33 cellular contexts compared by ENCODE assay signal in genomic region chr7:96637531-96637930, GRCh38.
"Had no signal": no experiment of that assay in that cellular context is flagged by ENCODE, and none has a peak within 500 bp of the region (broad histone marks: within the 10 kb centered on the region; RNA-seq: fewer than 3 reads in every experiment).

No MANE protein-coding gene starts in this region.

- H3K4me1 Mint-ChIP-seq: activated B cell treated with CpG ODN at 0.5 μM for 24 hours; activated CD4-positive, alpha-beta T cell treated with anti-CD3 and anti-CD28 coated beads, Interleukin-2, amount 10 ng/mL, durations not matched to agents 24 days and 14 days; activated CD8-positive, alpha-beta memory T cell treated with anti-CD3 and anti-CD28 coated beads, Interleukin-2, amount 10 ng/mL, durations not matched to agents 7 days and 5 days; activated naive CD4-positive, alpha-beta T cell treated with anti-CD3 and anti-CD28 coated beads, Interleukin-2, amount 50 U/mL, for 24 hours; activated naive CD8-positive, alpha-beta T cell treated with anti-CD3 and anti-CD28 coated beads for 36 hours; activated naive CD8-positive, alpha-beta T cell treated with anti-CD3 and anti-CD28 coated beads, Interleukin-2, amount 50 U/mL, for 24 hours; T-helper 17 cell had no signal

- H3K9me3 ChIP-seq: adrenal gland, body of pancreas, esophagus muscularis mucosa, gastroesophageal sphincter had no signal

- H3K27me3 Mint-ChIP-seq: activated B cell treated with CpG ODN at 0.5 μM for 24 hours; activated CD4-positive, alpha-beta memory T cell treated with anti-CD3 and anti-CD28 coated beads for 36 hours; activated CD8-positive, alpha-beta memory T cell treated with anti-CD3 and anti-CD28 coated beads, Interleukin-2, amount 10 ng/mL, durations not matched to agents 7 days and 5 days; activated naive CD4-positive, alpha-beta T cell treated with anti-CD3 and anti-CD28 coated beads, Interleukin-2, amount 50 U/mL, for 24 hours; activated naive CD8-positive, alpha-beta T cell treated with anti-CD3 and anti-CD28 coated beads for 36 hours; activated naive CD8-positive, alpha-beta T cell treated with anti-CD3 and anti-CD28 coated beads, Interleukin-2, amount 50 U/mL, for 24 hours; T-helper 17 cell had no signal

- H3K9me3 Mint-ChIP-seq: activated B cell treated with CpG ODN at 0.5 μM for 24 hours; activated CD4-positive, alpha-beta memory T cell treated with anti-CD3 and anti-CD28 coated beads for 36 hours; activated CD4-positive, alpha-beta T cell treated with anti-CD3 and anti-CD28 coated beads, Interleukin-2, amount 10 ng/mL, durations not matched to agents 24 days and 14 days; activated naive CD4-positive, alpha-beta T cell treated with anti-CD3 and anti-CD28 coated beads for 36 hours; activated naive CD4-positive, alpha-beta T cell treated with anti-CD3 and anti-CD28 coated beads, Interleukin-2, amount 50 U/mL, for 24 hours; activated naive CD8-positive, alpha-beta T cell treated with anti-CD3 and anti-CD28 coated beads for 36 hours; activated naive CD8-positive, alpha-beta T cell treated with anti-CD3 and anti-CD28 coated beads, Interleukin-2, amount 50 U/mL, for 24 hours; activated T-helper 1 cell treated with anti-CD3 and anti-CD28 coated beads, Interleukin-12 subunit alpha, Interleukin-12 subunit beta, Interleukin-2, Interleukin-4 antibody, amounts not matched to agents 30 ng/mL and 10 ng/mL and 1 ng/mL, durations not matched to agents 14 hours and 24 hours and 36 hours; activated T-helper 2 cell treated with anti-CD3 and anti-CD28 coated beads, Interferon-gamma antibody, Interleukin-2, Interleukin-4, amounts not matched to agents 10 μg/mL and 5 μg/mL and 100 μg/mL, durations not matched to agents 14 hours and 24 hours and 36 hours; effector memory CD8-positive, alpha-beta T cell; T-helper 2 cell treated with Interferon-gamma antibody and Interleukin-4, amounts not matched to agents 5 μg/mL and 100 μg/mL, for 36 hours had no signal

- ATAC-seq: activated CD4-positive, CD25-positive, alpha-beta regulatory T cell treated with anti-CD3 and anti-CD28 coated beads, Interleukin-2, amount 50 U/mL, for 24 hours; activated CD8-positive, alpha-beta memory T cell treated with anti-CD3 and anti-CD28 coated beads, Interleukin-2, amount 10 ng/mL, durations not matched to agents 7 days and 5 days; activated CD8-positive, alpha-beta T cell treated with anti-CD3 and anti-CD28 coated beads, Interleukin-2, amount 10 ng/mL, durations not matched to agents 7 days and 5 days; activated naive CD8-positive, alpha-beta T cell treated with anti-CD3 and anti-CD28 coated beads, Interleukin-2, amount 50 U/mL, for 24 hours; body of pancreas; effector memory CD8-positive, alpha-beta T cell; gastroesophageal sphincter; T-helper 17 cell had no signal

- H3K36me3 Mint-ChIP-seq: activated CD8-positive, alpha-beta memory T cell treated with anti-CD3 and anti-CD28 coated beads, Interleukin-2, amount 10 ng/mL, durations not matched to agents 7 days and 5 days had no signal

- H3K4me3 ChIP-seq: adrenal gland, body of pancreas, esophagus muscularis mucosa, gastroesophageal sphincter had no signal

- H3K27ac Mint-ChIP-seq: activated B cell treated with CpG ODN at 0.5 μM for 24 hours; activated CD4-positive, alpha-beta memory T cell treated with anti-CD3 and anti-CD28 coated beads for 36 hours; activated CD4-positive, alpha-beta T cell treated with anti-CD3 and anti-CD28 coated beads, Interleukin-2, amount 10 ng/mL, durations not matched to agents 24 days and 14 days; activated CD8-positive, alpha-beta memory T cell treated with anti-CD3 and anti-CD28 coated beads, Interleukin-2, amount 10 ng/mL, durations not matched to agents 7 days and 5 days; activated CD8-positive, alpha-beta T cell treated with anti-CD3 and anti-CD28 coated beads, Interleukin-2, amount 10 ng/mL, durations not matched to agents 7 days and 5 days; activated naive CD4-positive, alpha-beta T cell treated with anti-CD3 and anti-CD28 coated beads for 36 hours; activated naive CD4-positive, alpha-beta T cell treated with anti-CD3 and anti-CD28 coated beads, Interleukin-2, amount 50 U/mL, for 24 hours; activated naive CD8-positive, alpha-beta T cell treated with anti-CD3 and anti-CD28 coated beads for 36 hours; activated naive CD8-positive, alpha-beta T cell treated with anti-CD3 and anti-CD28 coated beads, Interleukin-2, amount 50 U/mL, for 24 hours; activated T-helper 1 cell treated with anti-CD3 and anti-CD28 coated beads, Interleukin-12 subunit alpha, Interleukin-12 subunit beta, Interleukin-2, Interleukin-4 antibody, amounts not matched to agents 30 ng/mL and 10 ng/mL and 1 ng/mL, durations not matched to agents 14 hours and 24 hours and 36 hours; activated T-helper 2 cell treated with anti-CD3 and anti-CD28 coated beads, Interferon-gamma antibody, Interleukin-2, Interleukin-4, amounts not matched to agents 10 μg/mL and 5 μg/mL and 100 μg/mL, durations not matched to agents 14 hours and 24 hours and 36 hours; effector memory CD8-positive, alpha-beta T cell; T-helper 17 cell; T-helper 2 cell treated with Interferon-gamma antibody and Interleukin-4, amounts not matched to agents 5 μg/mL and 100 μg/mL, for 36 hours had no signal

- H3K4me1 ChIP-seq: adrenal gland, body of pancreas, esophagus muscularis mucosa, gastroesophageal sphincter had no signal

- H3K27ac ChIP-seq: adrenal gland, body of pancreas, esophagus muscularis mucosa, gastroesophageal sphincter, WERI-Rb-1 had no signal

- H3K4me3 Mint-ChIP-seq: activated B cell treated with CpG ODN at 0.5 μM for 24 hours; activated CD4-positive, alpha-beta memory T cell treated with anti-CD3 and anti-CD28 coated beads for 36 hours; activated CD4-positive, alpha-beta T cell treated with anti-CD3 and anti-CD28 coated beads, Interleukin-2, amount 10 ng/mL, durations not matched to agents 24 days and 14 days; activated CD8-positive, alpha-beta memory T cell treated with anti-CD3 and anti-CD28 coated beads, Interleukin-2, amount 10 ng/mL, durations not matched to agents 7 days and 5 days; activated CD8-positive, alpha-beta T cell treated with anti-CD3 and anti-CD28 coated beads, Interleukin-2, amount 10 ng/mL, durations not matched to agents 7 days and 5 days; activated naive CD4-positive, alpha-beta T cell treated with anti-CD3 and anti-CD28 coated beads for 36 hours; activated naive CD4-positive, alpha-beta T cell treated with anti-CD3 and anti-CD28 coated beads, Interleukin-2, amount 50 U/mL, for 24 hours; activated naive CD8-positive, alpha-beta T cell treated with anti-CD3 and anti-CD28 coated beads for 36 hours; activated naive CD8-positive, alpha-beta T cell treated with anti-CD3 and anti-CD28 coated beads, Interleukin-2, amount 50 U/mL, for 24 hours; activated T-helper 1 cell treated with anti-CD3 and anti-CD28 coated beads, Interleukin-12 subunit alpha, Interleukin-12 subunit beta, Interleukin-2, Interleukin-4 antibody, amounts not matched to agents 30 ng/mL and 10 ng/mL and 1 ng/mL, durations not matched to agents 14 hours and 24 hours and 36 hours; effector memory CD8-positive, alpha-beta T cell; T-helper 17 cell; T-helper 2 cell treated with Interferon-gamma antibody and Interleukin-4, amounts not matched to agents 5 μg/mL and 100 μg/mL, for 36 hours had no signal

- H3K27me3 ChIP-seq: adrenal gland, body of pancreas, esophagus muscularis mucosa, gastroesophageal sphincter had no signal

- DNase-seq: activated B cell treated with CpG ODN at 0.5 μM for 24 hours; activated CD4-positive, alpha-beta memory T cell treated with anti-CD3 and anti-CD28 coated beads for 36 hours; activated CD4-positive, alpha-beta T cell treated with anti-CD3 and anti-CD28 coated beads, Interleukin-2, amount 10 ng/mL, durations not matched to agents 24 days and 14 days; activated CD8-positive, alpha-beta memory T cell treated with anti-CD3 and anti-CD28 coated beads, Interleukin-2, amount 10 ng/mL, durations not matched to agents 7 days and 5 days; activated CD8-positive, alpha-beta memory T cell treated with anti-CD3 and anti-CD28 coated beads, Interleukin-2, amount 50 U/mL, for 4 hours; activated CD8-positive, alpha-beta T cell treated with anti-CD3 and anti-CD28 coated beads, Interleukin-2, amount 10 ng/mL, durations not matched to agents 7 days and 5 days; activated effector memory CD4-positive, alpha-beta T cell treated with anti-CD3 and anti-CD28 coated beads, Interleukin-2, amount 50 U/mL, for 16 hours; activated naive CD4-positive, alpha-beta T cell treated with anti-CD3 and anti-CD28 coated beads for 36 hours; activated naive CD8-positive, alpha-beta T cell treated with anti-CD3 and anti-CD28 coated beads for 36 hours; activated naive CD8-positive, alpha-beta T cell treated with anti-CD3 and anti-CD28 coated beads, Interleukin-2, amount 50 U/mL, for 24 hours; activated T-cell treated with anti-CD3 and anti-CD28 coated beads, Interleukin-2, amount 50 U/mL, for 1 hour; activated T-cell treated with anti-CD3 and anti-CD28 coated beads, Interleukin-2, amount 50 U/mL, for 48 hours; adrenal gland; amygdala; aorta; body of pancreas; caudate nucleus; cortex of kidney; dermis blood vessel endothelial cell; effector CD4-positive, alpha-beta T cell; effector memory CD8-positive, alpha-beta T cell; erythroblast; T-helper 1 cell; T-helper 17 cell; T1000; WERI-Rb-1 had no signal

- H3K36me3 ChIP-seq: adrenal gland, esophagus muscularis mucosa, WERI-Rb-1 had no signal
